Comparison of ENCODE assay signal across 38 cellular contexts in the genomic region with DNA sequence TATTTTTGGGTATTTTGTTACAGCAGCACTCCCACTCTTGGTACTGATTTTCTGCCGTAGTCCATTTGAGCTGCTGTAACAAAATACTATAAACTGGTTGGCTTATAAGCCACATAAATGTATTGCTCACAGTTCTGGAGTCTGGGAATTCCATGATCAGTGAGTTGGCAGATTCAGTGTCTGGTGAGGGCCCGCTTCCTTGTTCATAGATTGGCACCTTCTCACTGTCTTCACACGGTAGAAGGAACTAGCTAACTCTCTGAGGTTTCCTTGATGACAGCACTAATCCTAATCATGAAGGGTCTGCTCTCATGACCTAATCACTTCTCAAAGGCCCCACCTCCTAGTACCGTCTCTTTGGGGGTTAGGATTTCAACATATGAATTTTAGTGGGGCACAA.
"Had no signal": no experiment of that assay in that cellular context is flagged by ENCODE, and none has a peak within 500 bp of the region (broad histone marks: within the 10 kb centered on the region; RNA-seq: fewer than 3 reads in every experiment).

No MANE protein-coding gene starts in this region.

- H3K4me3 ChIP-seq: Peyer's patch had no signal

- DNase-seq: activated B cell treated with CpG ODN at 0.5 μM for 24 hours; activated CD4-positive, alpha-beta memory T cell treated with anti-CD3 and anti-CD28 coated beads, Interleukin-2, amount 10 ng/mL, durations not matched to agents 7 days and 5 days; activated CD4-positive, alpha-beta T cell treated with anti-CD3 and anti-CD28 coated beads for 4 hours; activated CD4-positive, CD25-positive, alpha-beta regulatory T cell treated with anti-CD3 and anti-CD28 coated beads, Interleukin-2, amount 50 U/mL, for 72 hours; activated CD8-positive, alpha-beta memory T cell treated with anti-CD3 and anti-CD28 coated beads for 24 hours; activated CD8-positive, alpha-beta memory T cell treated with anti-CD3 and anti-CD28 coated beads, Interleukin-2, amount 10 ng/mL, durations not matched to agents 7 days and 5 days; activated CD8-positive, alpha-beta memory T cell treated with anti-CD3 and anti-CD28 coated beads, Interleukin-2, amount 50 U/mL, for 48 hours; activated effector memory CD4-positive, alpha-beta T cell treated with anti-CD3 and anti-CD28 coated beads, Interleukin-2, amount 50 U/mL, for 16 hours; activated naive CD4-positive, alpha-beta T cell; activated naive CD4-positive, alpha-beta T cell treated with anti-CD3 and anti-CD28 coated beads, Interleukin-2, amount 50 U/mL, for 16 hours; activated naive CD8-positive, alpha-beta T cell treated with anti-CD3 and anti-CD28 coated beads for 36 hours; activated T-cell treated with anti-CD3 and anti-CD28 coated beads, Interleukin-2, amount 50 U/mL, for 72 hours; caudate nucleus; cerebellar nuclear complex; Kasumi-1; KBM-7; MM.1S; NCI-H1092 treated with DMSO at 0.1 percent for 48 hours; NCI-H1417; NCI-H146; NCI-H187; NCI-H2029 treated with DMSO at 0.1 percent for 48 hours; NCI-H2171 treated with DMSO at 0.1 percent for 48 hours; NCI-H2227 treated with DMSO at 0.1 percent for 48 hours; NCI-H446; NCI-H510A treated with DMSO at 0.1 percent for 48 hours; NCI-H69; Peyer's patch; SIG-M5; SW 1271; T-helper 1 cell; T-helper 2 cell; T-helper 9 cell had no signal

- H3K27ac Mint-ChIP-seq: activated B cell treated with CpG ODN at 0.5 μM for 24 hours; activated CD4-positive, alpha-beta memory T cell treated with anti-CD3 and anti-CD28 coated beads, Interleukin-2, amount 10 ng/mL, durations not matched to agents 7 days and 5 days; activated CD8-positive, alpha-beta memory T cell treated with anti-CD3 and anti-CD28 coated beads, Interleukin-2, amount 10 ng/mL, durations not matched to agents 7 days and 5 days; activated naive CD8-positive, alpha-beta T cell treated with anti-CD3 and anti-CD28 coated beads for 36 hours; activated T-cell treated with anti-CD3 and anti-CD28 coated beads, Interleukin-2, amount 50 U/mL, for 72 hours; activated T-helper 17 cell treated with anti-CD3 and anti-CD28 coated beads, Interleukin-2, amount 50 U/mL, for 72 hours; brain had no signal

- H3K27me3 ChIP-seq: Peyer's patch had no signal

- H3K27me3 Mint-ChIP-seq: activated B cell treated with CpG ODN at 0.5 μM for 24 hours; activated CD4-positive, alpha-beta memory T cell treated with anti-CD3 and anti-CD28 coated beads, Interleukin-2, amount 10 ng/mL, durations not matched to agents 7 days and 5 days; activated CD8-positive, alpha-beta memory T cell treated with anti-CD3 and anti-CD28 coated beads, Interleukin-2, amount 10 ng/mL, durations not matched to agents 7 days and 5 days; activated naive CD8-positive, alpha-beta T cell treated with anti-CD3 and anti-CD28 coated beads for 36 hours; activated T-helper 17 cell treated with anti-CD3 and anti-CD28 coated beads, Interleukin-2, amount 50 U/mL, for 72 hours; brain had no signal

- H3K9me3 ChIP-seq: Peyer's patch had no signal

- H3K36me3 ChIP-seq: Peyer's patch had no signal

- H3K4me1 Mint-ChIP-seq: activated B cell treated with CpG ODN at 0.5 μM for 24 hours; activated CD4-positive, alpha-beta memory T cell treated with anti-CD3 and anti-CD28 coated beads, Interleukin-2, amount 10 ng/mL, durations not matched to agents 7 days and 5 days; activated CD8-positive, alpha-beta memory T cell treated with anti-CD3 and anti-CD28 coated beads, Interleukin-2, amount 10 ng/mL, durations not matched to agents 7 days and 5 days; activated naive CD8-positive, alpha-beta T cell treated with anti-CD3 and anti-CD28 coated beads for 36 hours; activated T-helper 17 cell treated with anti-CD3 and anti-CD28 coated beads, Interleukin-2, amount 50 U/mL, for 72 hours had no signal

- H3K4me3 Mint-ChIP-seq: activated B cell treated with CpG ODN at 0.5 μM for 24 hours; activated CD4-positive, alpha-beta memory T cell treated with anti-CD3 and anti-CD28 coated beads, Interleukin-2, amount 10 ng/mL, durations not matched to agents 7 days and 5 days; activated CD8-positive, alpha-beta memory T cell treated with anti-CD3 and anti-CD28 coated beads, Interleukin-2, amount 10 ng/mL, durations not matched to agents 7 days and 5 days; activated naive CD8-positive, alpha-beta T cell treated with anti-CD3 and anti-CD28 coated beads for 36 hours; activated T-cell treated with anti-CD3 and anti-CD28 coated beads, Interleukin-2, amount 50 U/mL, for 72 hours; activated T-helper 17 cell treated with anti-CD3 and anti-CD28 coated beads, Interleukin-2, amount 50 U/mL, for 72 hours; brain had no signal

- H3K4me1 ChIP-seq: Peyer's patch had no signal

- H3K9me3 Mint-ChIP-seq: activated B cell treated with CpG ODN at 0.5 μM for 24 hours; activated CD4-positive, alpha-beta memory T cell treated with anti-CD3 and anti-CD28 coated beads, Interleukin-2, amount 10 ng/mL, durations not matched to agents 7 days and 5 days; activated naive CD8-positive, alpha-beta T cell treated with anti-CD3 and anti-CD28 coated beads for 36 hours; activated T-cell treated with anti-CD3 and anti-CD28 coated beads, Interleukin-2, amount 50 U/mL, for 72 hours; activated T-helper 17 cell treated with anti-CD3 and anti-CD28 coated beads, Interleukin-2, amount 50 U/mL, for 72 hours had no signal

- ATAC-seq: activated CD8-positive, alpha-beta memory T cell treated with anti-CD3 and anti-CD28 coated beads, Interleukin-2, amount 10 ng/mL, durations not matched to agents 7 days and 5 days; activated T-cell treated with anti-CD3 and anti-CD28 coated beads, Interleukin-2, amount 50 U/mL, for 72 hours; activated T-helper 17 cell treated with anti-CD3 and anti-CD28 coated beads, Interleukin-2, amount 50 U/mL, for 72 hours; Right ventricle myocardium inferior had no signal

- H3K36me3 Mint-ChIP-seq: activated CD8-positive, alpha-beta memory T cell treated with anti-CD3 and anti-CD28 coated beads, Interleukin-2, amount 10 ng/mL, durations not matched to agents 7 days and 5 days; activated naive CD8-positive, alpha-beta T cell treated with anti-CD3 and anti-CD28 coated beads for 36 hours had no signal

- H3K27ac ChIP-seq: Peyer's patch, RWPE1, VCaP had no signal
